In genomic region chr20:41540916-41541315, GRCh38 we compare ENCODE assay signal across 19 cellular contexts.
"Had no signal": no experiment of that assay in that cellular context is flagged by ENCODE, and none has a peak within 500 bp of the region (broad histone marks: within the 10 kb centered on the region; RNA-seq: fewer than 3 reads in every experiment).

No MANE protein-coding gene starts in this region.

- DNase-seq: activated B cell treated with CpG ODN at 0.5 μM for 24 hours; activated CD4-positive, alpha-beta T cell treated with anti-CD3 and anti-CD28 coated beads, Interleukin-2, amount 10 ng/mL, durations not matched to agents 24 days and 14 days; activated CD8-positive, alpha-beta memory T cell treated with anti-CD3 and anti-CD28 coated beads for 24 hours; activated naive CD4-positive, alpha-beta T cell treated with anti-CD3 and anti-CD28 coated beads, Interleukin-2, amount 50 U/mL, for 16 hours; amygdala; dorsolateral prefrontal cortex; esophagus squamous epithelium; left cardiac atrium; mammary epithelial cell; natural killer cell; nucleus accumbens; psoas muscle; stimulated activated CD4-positive, alpha-beta T cell treated with anti-CD3 and anti-CD28 coated beads, Interleukin-12 subunit alpha, Interleukin-12 subunit beta, amount 100 ng/mL, for 4 hours; stimulated activated naive CD4-positive, alpha-beta T cell; T-helper 2 cell; upper lobe of right lung had no signal

- H3K36me3 ChIP-seq: upper lobe of right lung had no signal

- H3K27me3 Mint-ChIP-seq: activated B cell treated with CpG ODN at 0.5 μM for 24 hours; activated CD4-positive, alpha-beta T cell treated with anti-CD3 and anti-CD28 coated beads, Interleukin-2, amount 10 ng/mL, durations not matched to agents 24 days and 14 days had no signal

- H3K27ac Mint-ChIP-seq: activated B cell treated with CpG ODN at 0.5 μM for 24 hours; activated CD4-positive, alpha-beta T cell treated with anti-CD3 and anti-CD28 coated beads, Interleukin-2, amount 10 ng/mL, durations not matched to agents 24 days and 14 days; activated T-helper 2 cell treated with anti-CD3 and anti-CD28 coated beads, Interferon-gamma antibody, Interleukin-2, Interleukin-4, amounts not matched to agents 10 μg/mL and 5 μg/mL and 100 μg/mL, durations not matched to agents 14 hours and 24 hours and 36 hours had no signal

- H3K4me3 Mint-ChIP-seq: activated B cell treated with CpG ODN at 0.5 μM for 24 hours; activated CD4-positive, alpha-beta T cell treated with anti-CD3 and anti-CD28 coated beads, Interleukin-2, amount 10 ng/mL, durations not matched to agents 24 days and 14 days; natural killer cell had no signal

- H3K36me3 Mint-ChIP-seq: natural killer cell had no signal

- H3K9me3 ChIP-seq: psoas muscle, suprapubic skin, upper lobe of right lung had no signal

- ATAC-seq: left cardiac atrium, natural killer cell, psoas muscle, upper lobe of right lung had no signal

- H3K4me3 ChIP-seq: dorsolateral prefrontal cortex, esophagus squamous epithelium, psoas muscle, suprapubic skin, upper lobe of right lung had no signal

- FAIRE-seq: TTC549 had no signal

- H3K27me3 ChIP-seq: dorsolateral prefrontal cortex, esophagus squamous epithelium, suprapubic skin, upper lobe of right lung had no signal

- H3K9me3 Mint-ChIP-seq: activated CD4-positive, alpha-beta T cell treated with anti-CD3 and anti-CD28 coated beads, Interleukin-2, amount 10 ng/mL, durations not matched to agents 24 days and 14 days; natural killer cell had no signal

- H3K4me1 ChIP-seq: esophagus squamous epithelium, psoas muscle, upper lobe of right lung had no signal
